In genomic region chr5:172133359-172134029, GRCh38 we compare ENCODE assay signal across 9 cellular contexts. TPM values are rescaled to one million over a fixed set of nuclear protein-coding genes. Genes with fewer than 3 reads are reported as not detected.
A peak's percentile ranks its signal among the peaks of the same experiment; 100 is the strongest.
DNase-seq lines count a peak whose midpoint lies in the region; ATAC-seq and TF ChIP-seq lines count a peak whose summit lies in the region.
"Had no signal": no experiment of that assay in that cellular context is flagged by ENCODE, and none has a peak within 500 bp of the region (broad histone marks: within the 10 kb centered on the region; RNA-seq: fewer than 3 reads in every experiment).

No MANE protein-coding gene starts in this region.

- peaks cover 49% of the 10 kb centered on the region for H3K4me1 Mint-ChIP-seq in activated CD8-positive, alpha-beta memory T cell treated with anti-CD3 and anti-CD28 coated beads, Interleukin-2, amount 10 ng/mL, durations not matched to agents 7 days and 5 days

- H3K27me3 Mint-ChIP-seq in activated CD8-positive, alpha-beta memory T cell treated with anti-CD3 and anti-CD28 coated beads, Interleukin-2, amount 10 ng/mL, durations not matched to agents 7 days and 5 days: no peaks in the 10 kb centered on the region

- ATAC-seq in activated CD8-positive, alpha-beta memory T cell treated with anti-CD3 and anti-CD28 coated beads, Interleukin-2, amount 10 ng/mL, durations not matched to agents 7 days and 5 days: peak; percentile 80
- ATAC-seq: Panc1 had no signal

- H3K4me1 ChIP-seq in transverse colon: no peaks in the 10 kb centered on the region

- intact Hi-C loops in transverse colon (cut with DNase I; ENCODE audit: low total_unique reads): no loop called here

- in situ Hi-C loops in transverse colon (cut with MboI; ENCODE audit: low pct_ligation_motif_present in 1 of 4, low pct_unique_long_range_greater_than_20kb in 1 of 4, low sequenced_read_pairs in 3 of 4): no loop called here

- H3K36me3 Mint-ChIP-seq in activated CD8-positive, alpha-beta memory T cell treated with anti-CD3 and anti-CD28 coated beads, Interleukin-2, amount 10 ng/mL, durations not matched to agents 7 days and 5 days: peaks cover 62% of the 10 kb centered on the region

- no peaks in the 10 kb centered on the region for H3K27me3 ChIP-seq in transverse colon

- TF ChIP-seq POLR2A in transverse colon (IDR thresholded peaks at IDR 0.05): no peak

- H3K36me3 ChIP-seq in transverse colon: no peaks in the 10 kb centered on the region

- H3K27ac ChIP-seq in transverse colon: peak overlapping the region in 1 of 4 donors; percentile 32

- peak overlapping the region; percentile 80 for H3K27ac Mint-ChIP-seq in activated CD8-positive, alpha-beta memory T cell treated with anti-CD3 and anti-CD28 coated beads, Interleukin-2, amount 10 ng/mL, durations not matched to agents 7 days and 5 days

- H3K4me3 Mint-ChIP-seq in activated CD8-positive, alpha-beta memory T cell treated with anti-CD3 and anti-CD28 coated beads, Interleukin-2, amount 10 ng/mL, durations not matched to agents 7 days and 5 days: peak overlapping the region; percentile 1

- WGBS in transverse colon (ENCODE audit: low coverage in 1 of 2), 2 donors: 65 to 92% methylated on average over 6 to 10 of the region's 10 CpGs

- no peak overlapping the region for H3K4me3 ChIP-seq in transverse colon

- TF ChIP-seq EP300 in transverse colon (IDR thresholded peaks at IDR 0.05; ENCODE audit: low read depth): no peak

- no peaks in the 10 kb centered on the region for H3K9me3 ChIP-seq in transverse colon

- DNase-seq in KG1 (lab: John Stamatoyannopoulos, UW) (peak; percentile 71), glomerular visceral epithelial cell (ENCODE audit: extremely low spot score) (peak; percentile 91), epidermal melanocyte (ENCODE audit: insufficient read length, low spot score) (no peak), HUDEP-2 (lab: John Stamatoyannopoulos, UW; ENCODE audit: unreplicated experiment in 76 of 76) (no peak), transverse colon (no peak)
- DNase-seq in activated CD8-positive, alpha-beta memory T cell treated with anti-CD3 and anti-CD28 coated beads, Interleukin-2, amount 10 ng/mL, durations not matched to agents 7 days and 5 days: peak; percentile 54
- peak; percentile 59 to 70 for DNase-seq in stimulated activated CD4-positive, alpha-beta T cell treated with anti-CD3 and anti-CD28 coated beads, Interleukin-2, amount 100 ng/mL, for 24 hours
- DNase-seq in effector CD4-positive, alpha-beta T cell: no peak

- H3K9me3 Mint-ChIP-seq in activated CD8-positive, alpha-beta memory T cell treated with anti-CD3 and anti-CD28 coated beads, Interleukin-2, amount 10 ng/mL, durations not matched to agents 7 days and 5 days (ENCODE audit: low read depth): peaks cover 4% of the 10 kb centered on the region

- CTCF ChIA-PET in activated CD8-positive, alpha-beta memory T cell treated with anti-CD3 and anti-CD28 coated beads, Interleukin-2, amount 10 ng/mL, durations not matched to agents 7 days and 5 days (lab: Charles Lee): interaction anchor here (0.6 to 1.4 kb wide), 5 partner anchors 22 to 58 kb away, joined by 3 to 7 read pairs (median 4); partner anchors contain the start of gene STK10

- no peak for TF ChIP-seq CTCF in transverse colon (IDR thresholded peaks at IDR 0.05)

RNA-seq across cellular contexts. Expression of gene STK10, which starts 54.5 kb away (rescaled TPM):
- total RNA-seq in activated CD8-positive, alpha-beta memory T cell treated with anti-CD3 and anti-CD28 coated beads, Interleukin-2, amount 10 ng/mL, durations not matched to agents 7 days and 5 days: 100 to 1,000 TPM; 223 to 327 TPM
- 100 to 1,000 TPM in 1 of 4 donors, 10 to 100 TPM in 3; 21.2 to 207 (median 49.3) TPM for total RNA-seq in transverse colon

Comparison
In these comparisons a context has a peak if more than half of its experiments do, and no peak if none do; other contexts are left out.
1. DNase-seq: peak in KG1 (single experiment), activated CD8-positive, alpha-beta memory T cell treated with anti-CD3 and anti-CD28 coated beads, Interleukin-2, amount 10 ng/mL, durations not matched to agents 7 days and 5 days (single experiment), glomerular visceral epithelial cell (single experiment) and stimulated activated CD4-positive, alpha-beta T cell treated with anti-CD3 and anti-CD28 coated beads, Interleukin-2, amount 100 ng/mL, for 24 hours (2 of 2); none in effector CD4-positive, alpha-beta T cell (single experiment), epidermal melanocyte (single experiment), HUDEP-2 (0 of 76) and transverse colon (single experiment).